Comparison of ENCODE assay signal across 12 cellular contexts in the genomic region with DNA sequence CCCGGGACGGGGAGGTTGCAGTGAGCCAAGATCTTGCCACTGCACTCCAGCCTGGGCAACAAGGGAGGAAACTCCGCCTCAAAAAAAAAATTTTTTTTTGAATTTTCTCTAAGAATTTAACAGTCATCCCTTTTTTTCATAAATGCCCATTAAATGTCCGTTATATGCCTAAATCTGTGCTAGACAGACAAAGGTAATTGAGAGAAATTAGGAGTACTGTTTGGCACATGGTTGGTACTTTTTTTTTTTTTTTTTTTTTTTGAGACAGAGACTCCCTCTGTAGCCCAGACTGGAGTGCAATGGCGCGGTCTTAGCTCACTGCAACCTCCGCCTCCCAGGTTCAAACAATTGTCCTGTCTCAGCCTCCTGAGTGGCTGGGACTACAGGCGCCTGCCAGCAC. TPM values are rescaled to one million over a fixed set of nuclear protein-coding genes. Genes with fewer than 3 reads are reported as not detected.
DNase-seq lines count a peak whose midpoint lies in the region; ATAC-seq and TF ChIP-seq lines count a peak whose summit lies in the region.
"Had no signal": no experiment of that assay in that cellular context is flagged by ENCODE, and none has a peak within 500 bp of the region (broad histone marks: within the 10 kb centered on the region; RNA-seq: fewer than 3 reads in every experiment).

No MANE protein-coding gene starts in this region.

- no peak for TF ChIP-seq POLR2A in GM18505 (IDR thresholded peaks at IDR 0.05; ENCODE audit: borderline replicate concordance, extremely low read depth, insufficient read depth, insufficient read length)

- H3K27ac Mint-ChIP-seq in Caco-2 (ENCODE audit: unreplicated experiment) = no peak overlapping the region
- no peak overlapping the region for H3K27ac Mint-ChIP-seq in nephron

- no peak for DNase-seq in Caco-2
- no peak for DNase-seq in adipocyte (ENCODE audit: low read depth)
- no peak for DNase-seq in NAMALWA (ENCODE audit: low spot score)
- no peak for DNase-seq in pons (ENCODE audit: low spot score)
- no peak for DNase-seq in omental fat pad (ENCODE audit: low spot score)
- DNase-seq: lower lobe of right lung, NCI-H2029, Right ventricle myocardium superior, tibial artery had no signal

- intact Hi-C loops in Caco-2 (cut with micrococcal nuclease; ENCODE audit: unreplicated experiment) = no loop called here

- peak overlapping the region; percentile 82; the same call in 1 of the 2 replicates for H3K4me2 ChIP-seq in KMS-11

- ATAC-seq in GM18505 (IDR thresholded peaks at IDR 0.05; ENCODE audit: unreplicated experiment) = no peak
- no peak for ATAC-seq in omental fat pad (ENCODE audit: low FRiP score)
- ATAC-seq: lower lobe of right lung had no signal

- no peak for TF ChIP-seq CTCF in Caco-2 (IDR thresholded peaks at IDR 0.05; ENCODE audit: insufficient read depth in 1 of 2, low read depth in 1 of 2, low read length in 1 of 2, severe bottlenecking in 1 of 2, unreplicated experiment in 1 of 2)
- no peak for TF ChIP-seq CTCF in KMS-11 (conservative IDR thresholded peaks at IDR 0.05; ENCODE audit: low read depth, low read length)
- TF ChIP-seq CTCF in nephron (IDR thresholded peaks at IDR 0.05; ENCODE audit: unreplicated experiment in 3 of 3) = no peak
- TF ChIP-seq CTCF in omental fat pad (IDR thresholded peaks at IDR 0.05) = no peak

- H3K9ac ChIP-seq in KMS-11 = no peak overlapping the region
- peak overlapping the region; percentile 99 for H3K9ac ChIP-seq in adipocyte (ENCODE audit: low read length)

- no peaks in the 10 kb centered on the region for H3K27me3 ChIP-seq in Caco-2 (replicated peaks; ENCODE audit: control insufficient read depth, insufficient read depth, low read length)
- no peaks in the 10 kb centered on the region for H3K27me3 ChIP-seq in KMS-11 (ENCODE audit: insufficient read depth, low read depth)
- H3K27me3 ChIP-seq in adipocyte (replicated peaks; ENCODE audit: control insufficient read depth, insufficient read depth, low read length) = no peaks in the 10 kb centered on the region
- H3K27me3 ChIP-seq: tibial artery had no signal

- peak overlapping the region; percentile 63; the same call in 1 of the 2 replicates for H3K4me3 ChIP-seq in Caco-2 (ENCODE audit: low read depth, low read length)
- no peak overlapping the region for H3K4me3 ChIP-seq in KMS-11 (IDR thresholded peaks at IDR 0.05; ENCODE audit: insufficient read depth, low read depth, low read length)
- peak overlapping the region; percentile 99 for H3K4me3 ChIP-seq in adipocyte (ENCODE audit: low read length)

- peak overlapping the region; percentile 88 for H3K4me3 Mint-ChIP-seq in Caco-2 (ENCODE audit: unreplicated experiment)
- H3K4me3 Mint-ChIP-seq in nephron = peak overlapping the region; percentile 61 to 100 (median 100)

- H3K9me3 ChIP-seq in Caco-2 (no peaks in the 10 kb centered on the region), adipocyte (ENCODE audit: control insufficient read depth, low read length) (no peaks in the 10 kb centered on the region)
- H3K9me3 ChIP-seq: lower lobe of right lung, tibial artery had no signal

- CTCF ChIA-PET in Caco-2 (lab: Charles Lee) = interaction anchor here (0.7 kb wide), 1 partner anchor 33 kb away, joined by 4 read pairs; no protein-coding TSS in a partner anchor

- H3K4me1 Mint-ChIP-seq in Caco-2 (ENCODE audit: low read depth, unreplicated experiment) = peaks cover 15% of the 10 kb centered on the region
- H3K4me1 Mint-ChIP-seq in nephron = peaks cover 18% of the 10 kb centered on the region

- H3K27me3 Mint-ChIP-seq in Caco-2 (ENCODE audit: insufficient read depth, unreplicated experiment) (no peaks in the 10 kb centered on the region), nephron (ENCODE audit: low read depth) (no peaks in the 10 kb centered on the region)

- H4K20me1 ChIP-seq in KMS-11 (ENCODE audit: insufficient read depth) = peaks cover 12% of the 10 kb centered on the region

- H3K9me3 Mint-ChIP-seq in Caco-2 (ENCODE audit: unreplicated experiment) (no peaks in the 10 kb centered on the region), nephron (no peaks in the 10 kb centered on the region)

- POLR2A ChIA-PET in Caco-2 (lab: Charles Lee) = no interaction called here

- H3K79me2 ChIP-seq in KMS-11 (ENCODE audit: insufficient read depth, low read depth) = peaks cover 56% of the 10 kb centered on the region

- no peak overlapping the region for H3K27ac ChIP-seq in KMS-11
- H3K27ac ChIP-seq: lower lobe of right lung had no signal

- H3K36me3 Mint-ChIP-seq in Caco-2 (ENCODE audit: insufficient read depth, unreplicated experiment) = peaks cover 32% of the 10 kb centered on the region
- no peaks in the 10 kb centered on the region for H3K36me3 Mint-ChIP-seq in nephron (ENCODE audit: low read depth)

- no peaks in the 10 kb centered on the region for H3K36me3 ChIP-seq in Caco-2 (ENCODE audit: control insufficient read depth, insufficient read depth, low read length)
- no peaks in the 10 kb centered on the region for H3K36me3 ChIP-seq in KMS-11 (ENCODE audit: insufficient read depth)
- no peaks in the 10 kb centered on the region for H3K36me3 ChIP-seq in adipocyte (ENCODE audit: control insufficient read depth, insufficient read depth, low read length, severe bottlenecking)
- H3K36me3 ChIP-seq: lower lobe of right lung, tibial artery had no signal

- BruUV-seq in Caco-2 (replicated peaks; lab: Mats Ljungman, UMichigan) = no TSS peak

- peaks cover 4% of the 10 kb centered on the region; the same call in 1 of the 2 replicates for H3K4me1 ChIP-seq in Caco-2
- peaks cover 36% of the 10 kb centered on the region for H3K4me1 ChIP-seq in KMS-11 (ENCODE audit: low read depth, poor library complexity, severe bottlenecking)
- H3K4me1 ChIP-seq in adipocyte (ENCODE audit: control insufficient read depth, insufficient read depth, low read length) = peaks cover 30% of the 10 kb centered on the region

- no peak overlapping the region for H2AFZ ChIP-seq in KMS-11 (ENCODE audit: low read depth)

RNA-seq across cellular contexts. Expression of a gene that starts 1.7 kb away (rescaled TPM):
- total RNA-seq in Caco-2 (2022) (118 and 119 TPM in 2 replicates), omental fat pad (100 to 1,000 TPM in 2 of 4 donors, 10 to 100 TPM in 2; 89.7 to 108 (median 102) TPM)

RNA-seq across cellular contexts. Expression of a gene that starts 4.9 kb away (rescaled TPM):
- total RNA-seq in Caco-2 (2022) = 64.2 and 65.2 TPM in 2 replicates
- total RNA-seq in omental fat pad = 10 to 100 TPM; 10.5 to 22.7 (median 12.9) TPM

RNA-seq across cellular contexts. Expression of a gene that starts 33.3 kb away (rescaled TPM):
- 28.7 and 31.3 TPM in 2 replicates for total RNA-seq in Caco-2 (2022)
- 10 to 100 TPM; 18.8 to 39.2 (median 26.3) TPM for total RNA-seq in omental fat pad
